26 cellular contexts compared by ENCODE assay signal in the genomic region with DNA sequence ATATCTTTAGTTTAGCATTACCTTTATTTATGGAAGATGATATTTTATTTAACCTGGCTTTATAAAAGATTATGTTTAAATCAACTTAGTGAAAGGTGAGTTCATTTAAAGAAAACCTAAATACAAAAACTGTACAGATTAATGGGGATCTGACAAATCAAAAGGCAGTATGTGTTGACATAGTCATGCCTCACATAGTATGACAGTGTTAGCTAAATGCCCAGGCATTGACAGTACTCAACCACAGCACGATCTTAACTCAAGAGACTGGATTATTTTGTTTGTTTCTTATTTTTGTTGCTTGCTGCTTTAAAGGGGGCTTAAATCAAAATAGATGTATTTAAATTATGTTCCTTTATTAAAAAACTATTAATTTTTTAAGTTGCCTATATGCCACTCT.
"Had no signal": no experiment of that assay in that cellular context is flagged by ENCODE, and none has a peak within 500 bp of the region (broad histone marks: within the 10 kb centered on the region; RNA-seq: fewer than 3 reads in every experiment).

No MANE protein-coding gene starts in this region.

- ATAC-seq: activated T-helper 17 cell treated with anti-CD3 and anti-CD28 coated beads, Interleukin-2, amount 50 U/mL, for 72 hours had no signal

- DNase-seq: activated CD4-positive, alpha-beta memory T cell treated with anti-CD3 and anti-CD28 coated beads for 36 hours; activated CD4-positive, alpha-beta T cell treated with anti-CD3 and anti-CD28 coated beads, Interleukin-2, amount 10 ng/mL, durations not matched to agents 7 days and 5 days; activated CD4-positive, CD25-positive, alpha-beta regulatory T cell; activated CD8-positive, alpha-beta memory T cell treated with anti-CD3 and anti-CD28 coated beads for 24 hours; activated gamma-delta T cell treated with Interleukin-2 at 50 U/mL for 16 hours; activated naive CD4-positive, alpha-beta T cell treated with anti-CD3 and anti-CD28 coated beads, Interleukin-2, amount 10 ng/mL, durations not matched to agents 7 days and 5 days; activated naive CD8-positive, alpha-beta T cell treated with anti-CD3 and anti-CD28 coated beads for 36 hours; activated T-cell treated with anti-CD3 and anti-CD28 coated beads for 4 hours; activated T-cell treated with anti-CD3 and anti-CD28 coated beads, Interleukin-2, amount 50 U/mL, for 48 hours; brain microvascular endothelial cell; IMR-90; Kasumi-1; KBM-7; NCI-H1048; NCI-H146; NCI-H1930; NCI-H2107; NCI-H446 treated with DMSO at 0.1 percent for 48 hours; NCI-H526 treated with DMSO at 0.1 percent for 48 hours; OCI-M1; Peyer's patch; Right ventricle myocardium superior; SJCRH30; SK-N-SH; T-helper 1 cell had no signal
